12 cellular contexts compared by ENCODE assay signal in genomic region chr12:65155784-65156183, GRCh38. TPM values are rescaled to one million over a fixed set of nuclear protein-coding genes. Genes with fewer than 3 reads are reported as not detected.
DNase-seq lines count a peak whose midpoint lies in the region; ATAC-seq lines count a peak whose summit lies in the region.
"Had no signal": no experiment of that assay in that cellular context is flagged by ENCODE, and none has a peak within 500 bp of the region (broad histone marks: within the 10 kb centered on the region; RNA-seq: fewer than 3 reads in every experiment).

No MANE protein-coding gene starts in this region.

- no peak for DNase-seq in activated naive CD8-positive, alpha-beta T cell treated with anti-CD3 and anti-CD28 coated beads, Interleukin-2, amount 10 ng/mL, durations not matched to agents 7 days and 5 days
- DNase-seq in hypothalamus (lab: John Stamatoyannopoulos, UW) (no peak), NCI-H146 (lab: John Stamatoyannopoulos, UW) (no peak), retina (no peak), activated gamma-delta T cell (lab: John Stamatoyannopoulos, UW) (no peak)
- DNase-seq: H9; NCI-H1105; stimulated activated CD4-positive, alpha-beta T cell treated with anti-CD3 and anti-CD28 coated beads, Interleukin-2, amount 100 ng/mL, for 24 hours had no signal

- H3K4me3 Mint-ChIP-seq in activated naive CD8-positive, alpha-beta T cell treated with anti-CD3 and anti-CD28 coated beads, Interleukin-2, amount 10 ng/mL, durations not matched to agents 7 days and 5 days, result no peak overlapping the region
- H3K4me3 Mint-ChIP-seq: H9 had no signal

- H3K4me1 Mint-ChIP-seq in activated naive CD8-positive, alpha-beta T cell treated with anti-CD3 and anti-CD28 coated beads, Interleukin-2, amount 10 ng/mL, durations not matched to agents 7 days and 5 days, result peaks cover 14% of the 10 kb centered on the region

- POLR2A ChIA-PET in activated naive CD8-positive, alpha-beta T cell treated with anti-CD3 and anti-CD28 coated beads, Interleukin-2, amount 10 ng/mL, durations not matched to agents 7 days and 5 days (lab: Charles Lee), result interaction anchor here (1.9 to 2.2 kb wide), 2 partner anchors 12 to 14 kb away, joined by 4 to 33 read pairs; partner anchors contain the start of gene LEMD3

- no peaks in the 10 kb centered on the region for H3K9me3 Mint-ChIP-seq in activated naive CD8-positive, alpha-beta T cell treated with anti-CD3 and anti-CD28 coated beads, Interleukin-2, amount 10 ng/mL, durations not matched to agents 7 days and 5 days
- H3K9me3 Mint-ChIP-seq: H9, naive B cell had no signal

- peaks cover 10% of the 10 kb centered on the region for H3K27me3 Mint-ChIP-seq in activated naive CD8-positive, alpha-beta T cell treated with anti-CD3 and anti-CD28 coated beads, Interleukin-2, amount 10 ng/mL, durations not matched to agents 7 days and 5 days

- no peaks in the 10 kb centered on the region for H3K36me3 Mint-ChIP-seq in activated naive CD8-positive, alpha-beta T cell treated with anti-CD3 and anti-CD28 coated beads, Interleukin-2, amount 10 ng/mL, durations not matched to agents 7 days and 5 days
- H3K36me3 Mint-ChIP-seq: naive B cell had no signal

- ATAC-seq in GM18517 (IDR thresholded peaks at IDR 0.05; ENCODE audit: unreplicated experiment) (peak; percentile 26), GM21576 (IDR thresholded peaks at IDR 0.05; ENCODE audit: unreplicated experiment) (peak; percentile 15), HG03354 (IDR thresholded peaks at IDR 0.05; ENCODE audit: poor library complexity, severe bottlenecking, unreplicated experiment) (peak; percentile 41)
- ATAC-seq in activated naive CD8-positive, alpha-beta T cell treated with anti-CD3 and anti-CD28 coated beads, Interleukin-2, amount 10 ng/mL, durations not matched to agents 7 days and 5 days (ENCODE audit: low read depth), result no peak

- peak overlapping the region; percentile 76 for H3K27ac Mint-ChIP-seq in activated naive CD8-positive, alpha-beta T cell treated with anti-CD3 and anti-CD28 coated beads, Interleukin-2, amount 10 ng/mL, durations not matched to agents 7 days and 5 days
- H3K27ac Mint-ChIP-seq: H9 had no signal

RNA-seq across cellular contexts. Expression of gene LEMD3, which starts 13.6 kb away (rescaled TPM):
- total RNA-seq in activated naive CD8-positive, alpha-beta T cell treated with anti-CD3 and anti-CD28 coated beads, Interleukin-2, amount 10 ng/mL, durations not matched to agents 7 days and 5 days, result 10 to 100 TPM; 46.0 to 49.6 TPM

RNA-seq across cellular contexts. Expression of gene WIF1, which starts 34.7 kb away (rescaled TPM):
- total RNA-seq in activated naive CD8-positive, alpha-beta T cell treated with anti-CD3 and anti-CD28 coated beads, Interleukin-2, amount 10 ng/mL, durations not matched to agents 7 days and 5 days, result not detected
